In the genomic region with DNA sequence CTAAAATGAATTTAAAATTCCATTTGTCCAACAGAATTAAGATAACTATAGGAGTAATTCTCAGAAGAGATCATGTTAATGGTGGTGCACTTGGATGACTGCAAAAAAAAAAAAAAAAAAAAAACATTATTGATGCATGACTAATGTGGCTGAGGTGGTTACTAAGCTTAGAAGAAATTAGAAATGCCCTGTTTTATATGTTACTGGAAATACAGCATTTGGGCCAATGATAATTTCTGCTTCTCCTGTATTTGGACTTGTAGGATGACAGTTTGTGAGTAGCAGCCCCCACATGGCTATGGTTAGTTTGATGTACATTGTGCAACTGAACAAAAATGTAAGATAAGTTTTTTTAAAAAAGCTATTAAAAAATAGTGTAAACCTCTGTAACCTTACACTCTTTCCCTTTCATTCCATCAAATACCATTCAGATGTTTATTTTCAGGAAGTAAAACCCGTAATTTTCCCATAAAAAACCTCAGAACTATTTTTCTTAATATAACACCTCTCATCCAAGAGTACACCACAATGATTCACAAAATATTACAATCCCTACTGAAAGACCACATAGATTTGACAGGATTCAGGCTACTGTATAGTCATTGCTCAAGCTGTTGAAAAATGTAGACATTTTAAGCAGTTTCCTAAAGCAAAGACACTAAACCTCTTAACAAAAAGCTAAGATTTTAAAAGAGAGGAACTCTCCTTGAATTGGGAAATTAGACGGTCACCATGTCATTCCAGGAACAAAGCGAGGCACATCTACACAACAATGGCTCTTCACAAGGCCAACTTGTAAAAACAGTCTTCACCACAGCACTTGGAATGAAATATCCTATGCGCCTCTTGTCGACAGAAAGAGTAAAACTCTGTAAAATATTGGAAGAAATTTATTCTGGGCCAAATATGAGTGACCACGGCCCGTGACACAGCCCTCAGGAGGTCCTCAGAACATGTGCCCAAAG, we compare ENCODE assay signal across 13 cellular contexts.
DNase-seq lines count a peak whose midpoint lies in the region; ATAC-seq, FAIRE-seq and TF ChIP-seq lines count a peak whose summit lies in the region.
"Had no signal": no experiment of that assay in that cellular context is flagged by ENCODE, and none has a peak within 500 bp of the region (broad histone marks: within the 10 kb centered on the region; RNA-seq: fewer than 3 reads in every experiment).

No MANE protein-coding gene starts in this region.

- TF ChIP-seq CTCF in AG04449 (IDR thresholded peaks at IDR 0.05; ENCODE audit: insufficient read depth, low read length, missing control alignments) (no peak), astrocyte of the cerebellum (IDR thresholded peaks at IDR 0.05; ENCODE audit: low read depth, low read length, missing control alignments) (no peak)

- no peaks in the 10 kb centered on the region for H3K27me3 ChIP-seq in iPS-18a (ENCODE audit: control insufficient read depth, insufficient read depth, low read length)
- H3K27me3 ChIP-seq: cardiac muscle cell, transverse colon had no signal

- peak overlapping the region; percentile 85 for H3K27ac ChIP-seq in iPS-18a (ENCODE audit: low read length)
- H3K27ac ChIP-seq: cardiac muscle cell, transverse colon had no signal

- no peaks in the 10 kb centered on the region for H3K9me3 ChIP-seq in iPS-18a (ENCODE audit: control insufficient read depth, low read depth, low read length)
- H3K9me3 ChIP-seq: transverse colon had no signal

- peaks cover 0 to 5% of the 10 kb centered on the region in 2 donors for H3K36me3 Mint-ChIP-seq in activated T-cell treated with anti-CD3 and anti-CD28 coated beads, Interleukin-2, amount 50 U/mL, for 72 hours (ENCODE audit: insufficient read depth in 2 of 2)

- peaks cover 37% of the 10 kb centered on the region for H3K4me1 ChIP-seq in iPS-18a (ENCODE audit: control insufficient read depth, low read depth, low read length)
- H3K4me1 ChIP-seq: transverse colon had no signal

- H3K36me3 ChIP-seq in iPS-18a (ENCODE audit: control insufficient read depth, low read depth, low read length) = no peaks in the 10 kb centered on the region
- H3K36me3 ChIP-seq: cardiac muscle cell, transverse colon had no signal

- H3K4me3 Mint-ChIP-seq in activated T-cell treated with anti-CD3 and anti-CD28 coated beads, Interleukin-2, amount 50 U/mL, for 72 hours = no peak overlapping the region
- H3K4me3 Mint-ChIP-seq: T-helper 17 cell had no signal

- H3K27me3 Mint-ChIP-seq in activated T-cell treated with anti-CD3 and anti-CD28 coated beads, Interleukin-2, amount 50 U/mL, for 72 hours (ENCODE audit: low read depth) = no peaks in the 10 kb centered on the region
- H3K27me3 Mint-ChIP-seq: T-helper 17 cell had no signal

- no peak for FAIRE-seq in HTR-8/SVneo (lab: Jason Lieb, UNC)

- H3K4me3 ChIP-seq in AG04449 (ENCODE audit: low read depth, low read length) (no peak overlapping the region), astrocyte of the cerebellum (ENCODE audit: low read depth, low read length) (no peak overlapping the region), iPS-18a (ENCODE audit: low read length) (peak overlapping the region; percentile 49)
- H3K4me3 ChIP-seq: cardiac muscle cell, transverse colon had no signal

- DNase-seq in AG04449 (ENCODE audit: low read depth, low spot score) = peak; percentile 95
- peak; percentile 10 for DNase-seq in HTR-8/SVneo (ENCODE audit: insufficient read length, low spot score)
- peak; percentile 84 for DNase-seq in astrocyte of the cerebellum (ENCODE audit: low read depth)
- DNase-seq in activated T-cell treated with anti-CD3 and anti-CD28 coated beads, Interleukin-2, amount 50 U/mL, for 72 hours = no peak
- no peak for DNase-seq in stimulated activated CD4-positive, alpha-beta T cell treated with anti-CD3 and anti-CD28 coated beads, Interleukin-4, amount 100 ng/mL, for 1 hour
- DNase-seq in NCI-H1436 (lab: John Stamatoyannopoulos, UW) = no peak
- DNase-seq: activated CD8-positive, alpha-beta memory T cell treated with anti-CD3 and anti-CD28 coated beads, Interleukin-2, amount 50 U/mL, for 48 hours; NCI-H82; T-helper 17 cell; transverse colon had no signal

- H3K9me3 Mint-ChIP-seq in activated T-cell treated with anti-CD3 and anti-CD28 coated beads, Interleukin-2, amount 50 U/mL, for 72 hours = peaks cover 2 to 5% of the 10 kb centered on the region in 2 donors

- in situ Hi-C loops in astrocyte of the cerebellum (cut with HindIII; ENCODE audit: low sequenced_read_pairs) = no loop called here

- ATAC-seq in GM21737 (IDR thresholded peaks at IDR 0.05; ENCODE audit: unreplicated experiment) = no peak
- ATAC-seq in activated T-cell treated with anti-CD3 and anti-CD28 coated beads, Interleukin-2, amount 50 U/mL, for 72 hours (replicated peaks in 1 of 2) = no peak
- ATAC-seq: T-helper 17 cell had no signal

- no peaks in the 10 kb centered on the region for H3K4me1 Mint-ChIP-seq in activated T-cell treated with anti-CD3 and anti-CD28 coated beads, Interleukin-2, amount 50 U/mL, for 72 hours (ENCODE audit: low read depth)

- CTCF ChIA-PET in AG04449 (lab: Yijun Ruan, JAX) = no interaction called here

- no peak overlapping the region for H3K27ac Mint-ChIP-seq in activated T-cell treated with anti-CD3 and anti-CD28 coated beads, Interleukin-2, amount 50 U/mL, for 72 hours
- H3K27ac Mint-ChIP-seq: T-helper 17 cell had no signal

- H3K9ac ChIP-seq in iPS-18a (ENCODE audit: low read length) = peak overlapping the region; percentile 40

- POLR2A ChIA-PET in AG04449 (lab: Yijun Ruan, JAX) = interaction anchor here (0.6 to 1.4 kb wide), 7 partner anchors 60 to 965 kb away, joined by 3 to 7 read pairs (median 3); a partner anchor contains a TSS

Comparison
In these comparisons a context has a peak if more than half of its experiments do, and no peak if none do; other contexts are left out.
1. DNase-seq: peak in AG04449 (single experiment), HTR-8/SVneo (single experiment) and astrocyte of the cerebellum (single experiment); none in activated T-cell treated with anti-CD3 and anti-CD28 coated beads, Interleukin-2, amount 50 U/mL, for 72 hours (0 of 2), stimulated activated CD4-positive, alpha-beta T cell treated with anti-CD3 and anti-CD28 coated beads, Interleukin-4, amount 100 ng/mL, for 1 hour (single experiment) and NCI-H1436 (single experiment).